25 cellular contexts compared by ENCODE assay signal in the genomic region with DNA sequence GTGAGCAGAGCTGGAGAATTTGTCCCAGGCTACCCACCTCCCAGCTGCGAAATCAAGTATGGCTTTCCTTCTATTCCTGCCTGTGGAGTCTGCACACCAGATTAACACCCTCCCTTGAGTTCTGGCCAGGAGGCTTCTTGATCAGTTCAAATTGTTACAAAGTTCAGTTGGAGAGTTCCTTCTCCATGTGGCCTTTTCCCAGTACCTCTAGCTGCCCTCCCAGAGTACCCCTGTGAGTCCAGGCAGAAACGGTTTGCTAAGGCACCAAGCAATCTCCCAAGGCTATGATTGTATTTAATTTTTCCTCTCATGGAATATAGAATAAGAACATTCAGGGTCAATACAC. TPM values are rescaled to one million over a fixed set of nuclear protein-coding genes. Genes with fewer than 3 reads are reported as not detected.
A peak's percentile ranks its signal among the peaks of the same experiment; 100 is the strongest.
DNase-seq lines count a peak whose midpoint lies in the region; ATAC-seq, FAIRE-seq and TF ChIP-seq lines count a peak whose summit lies in the region.
"Had no signal": no experiment of that assay in that cellular context is flagged by ENCODE, and none has a peak within 500 bp of the region (broad histone marks: within the 10 kb centered on the region; RNA-seq: fewer than 3 reads in every experiment).

No MANE protein-coding gene starts in this region.

- in situ Hi-C loops in GM13977 (cut with MboI; ENCODE audit: low pct_unique_long_range_greater_than_20kb, low sequenced_read_pairs, unreplicated experiment) = no loop called here

- H3K36me3 ChIP-seq in HUES64 (ENCODE audit: insufficient read depth, low read length) (no peaks in the 10 kb centered on the region), astrocyte (ENCODE audit: insufficient read depth, low read length) (no peaks in the 10 kb centered on the region)
- H3K36me3 ChIP-seq: HAP-1 had no signal

- no peak overlapping the region for H3K4me3 ChIP-seq in HUES64 (ENCODE audit: low read length)
- no peak overlapping the region for H3K4me3 ChIP-seq in astrocyte (ENCODE audit: insufficient read depth, low read depth, low read length)
- H3K4me3 ChIP-seq: HAP-1, SK-N-MC had no signal

- WGBS in HUES64 = 96% methylated on average over 1 of the region's 2 CpGs

- no peak for TF ChIP-seq CTCF in C4-2B (conservative IDR thresholded peaks at IDR 0.05)
- no peak for TF ChIP-seq CTCF in astrocyte (IDR thresholded peaks at IDR 0.05; ENCODE audit: insufficient read depth, low read depth, low read length)
- TF ChIP-seq CTCF in GM13977 (IDR thresholded peaks at IDR 0.05; ENCODE audit: extremely low read depth, insufficient read depth, missing control alignments) = no peak

- H3K27me3 ChIP-seq in HUES64 (ENCODE audit: insufficient read depth, low read length) = no peaks in the 10 kb centered on the region
- H3K27me3 ChIP-seq in astrocyte (ENCODE audit: insufficient read depth, low read length) = no peaks in the 10 kb centered on the region

- H3K4me3 Mint-ChIP-seq in astrocyte (ENCODE audit: unreplicated experiment) (no peak overlapping the region), T-helper 17 cell (no peak overlapping the region)

- no peak overlapping the region for H3K9ac ChIP-seq in HUES64 (ENCODE audit: low read depth, low read length)
- no peak overlapping the region for H3K9ac ChIP-seq in astrocyte (ENCODE audit: low read length)
- H3K9ac ChIP-seq: KMS-11 had no signal

- H3K9me3 ChIP-seq in HUES64 (ENCODE audit: insufficient read depth, low read depth, low read length) = no peaks in the 10 kb centered on the region
- H3K9me3 ChIP-seq in astrocyte (ENCODE audit: insufficient read depth, low read depth, low read length) = no peaks in the 10 kb centered on the region
- H3K9me3 ChIP-seq in T-helper 17 cell (ENCODE audit: control insufficient read depth, low read length, poor library complexity, severe bottlenecking) = no peaks in the 10 kb centered on the region
- H3K9me3 ChIP-seq: HAP-1 had no signal

- H3K27me3 Mint-ChIP-seq in astrocyte (ENCODE audit: low read depth, unreplicated experiment) (no peaks in the 10 kb centered on the region), T-helper 17 cell (peaks cover 17% of the 10 kb centered on the region)

- H3K27ac ChIP-seq in C4-2B (peak overlapping the region; percentile 18; the same call in 1 of the 2 replicates), HUES64 (ENCODE audit: low read depth, low read length) (peak overlapping the region; percentile 66; the same call in 1 of the 2 replicates), astrocyte (ENCODE audit: low read depth, low read length) (no peak overlapping the region)
- H3K27ac ChIP-seq: KMS-11, SK-N-MC had no signal

- DNase-seq in astrocyte (ENCODE audit: low read depth) (no peak), left lobe of liver (ENCODE audit: low spot score) (no peak), GM13977 (ENCODE audit: low spot score) (no peak), NCI-H187 (lab: John Stamatoyannopoulos, UW) (no peak), T-helper 17 cell (no peak)
- DNase-seq: 8988T, C1 segment of cervical spinal cord, EL, GF-D8, NCI-H1105, NCI-H146, NCI-H2081, NCI-H2171, NCI-H345, NCI-H524 treated with DMSO at 0.1 percent for 48 hours, NCI-H82, OCI-M1, SHP77 treated with DMSO at 0.1 percent for 48 hours, SW 1271 had no signal

- H3K36me3 Mint-ChIP-seq in astrocyte (ENCODE audit: low read depth, unreplicated experiment) = no peaks in the 10 kb centered on the region
- H3K36me3 Mint-ChIP-seq in T-helper 17 cell (ENCODE audit: low read depth) = no peaks in the 10 kb centered on the region

- H4K20me1 ChIP-seq in astrocyte (ENCODE audit: insufficient read depth, low read length) = no peaks in the 10 kb centered on the region

- H2AFZ ChIP-seq in astrocyte (ENCODE audit: low read depth, low read length) = no peak overlapping the region

- FAIRE-seq in astrocyte (lab: Jason Lieb, UNC) = no peak

- peaks cover 7% of the 10 kb centered on the region; the same call in 1 of the 2 replicates for H3K4me1 ChIP-seq in HUES64 (ENCODE audit: insufficient read depth, low read length)
- no peaks in the 10 kb centered on the region for H3K4me1 ChIP-seq in astrocyte (ENCODE audit: insufficient read depth, low read length)
- H3K4me1 ChIP-seq: HAP-1 had no signal

- no peaks in the 10 kb centered on the region for H3K9me3 Mint-ChIP-seq in astrocyte (ENCODE audit: unreplicated experiment)

- no peak overlapping the region for H3K4me2 ChIP-seq in astrocyte (ENCODE audit: low read length)
- H3K4me2 ChIP-seq: KMS-11 had no signal

- ATAC-seq in left lobe of liver (peak; percentile 58), T-helper 17 cell (no peak), HG02759 (IDR thresholded peaks at IDR 0.05; ENCODE audit: unreplicated experiment) (no peak)

- H3K27ac Mint-ChIP-seq in astrocyte (ENCODE audit: unreplicated experiment) = peak overlapping the region; percentile 58
- H3K27ac Mint-ChIP-seq in T-helper 17 cell = no peak overlapping the region

- H3K4me1 Mint-ChIP-seq in astrocyte (ENCODE audit: low read depth, unreplicated experiment) (peaks cover 5% of the 10 kb centered on the region), T-helper 17 cell (peaks cover 8% of the 10 kb centered on the region)

- no peaks in the 10 kb centered on the region for H3K79me2 ChIP-seq in astrocyte (ENCODE audit: insufficient read depth, low read length)

RNA-seq across cellular contexts. Expression of a gene that starts 49.7 kb away (rescaled TPM):
- polyA plus RNA-seq in HUES64 (2013, experiment 1 of 2) = 40.5 TPM
- 46.0 TPM for polyA plus RNA-seq in HUES64 (2013, experiment 2 of 2)
- total RNA-seq in astrocyte = 81.5 and 93.3 TPM in 2 replicates
- total RNA-seq in left lobe of liver = 31.7 TPM
- total RNA-seq in T-helper 17 cell = 10 to 100 TPM; 29.6 to 41.4 TPM
